8 cellular contexts compared by ENCODE assay signal in the genomic region with DNA sequence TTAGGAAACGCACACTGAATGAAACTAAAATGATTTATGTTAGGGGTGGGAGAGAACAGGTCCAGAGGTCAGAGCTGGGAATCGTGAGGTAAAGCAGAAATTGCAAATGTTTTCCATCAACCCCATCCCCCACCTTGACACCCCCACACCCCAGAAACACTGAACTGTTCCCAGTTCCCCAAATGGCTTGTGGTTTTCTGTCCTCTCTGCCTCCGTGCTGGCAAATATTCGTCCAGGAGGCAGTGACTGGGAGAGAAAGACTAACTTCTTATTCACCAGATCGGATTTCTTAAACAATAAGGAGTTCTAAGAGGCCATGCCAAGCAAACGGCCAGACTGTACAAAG. TPM values are rescaled to one million over a fixed set of nuclear protein-coding genes. Genes with fewer than 3 reads are reported as not detected.
DNase-seq lines count a peak whose midpoint lies in the region; ATAC-seq, FAIRE-seq and TF ChIP-seq lines count a peak whose summit lies in the region.

No MANE protein-coding gene starts in this region.

- H3K36me3 Mint-ChIP-seq in activated naive CD4-positive, alpha-beta T cell treated with anti-CD3 and anti-CD28 coated beads for 36 hours (ENCODE audit: low read depth): peaks cover 9% of the 10 kb centered on the region

- TF ChIP-seq POLR2A in K562 (conservative IDR thresholded peaks at IDR 0.05) (no peak), transverse colon (IDR thresholded peaks at IDR 0.05) (no peak)

- peak overlapping the region; percentile 96 for H2AFZ ChIP-seq in K562 (ENCODE audit: low read depth, low read length)

- no peak for TF ChIP-seq CTCF in K562 (IDR thresholded peaks at IDR 0.05 in 2 of 3, conservative IDR thresholded peaks at IDR 0.05 in 1 of 3; ENCODE audit: insufficient read depth in 2 of 3, low read depth in 1 of 3, low read length in 3 of 3)
- no peak for TF ChIP-seq CTCF in lower lobe of right lung (IDR thresholded peaks at IDR 0.05)
- no peak for TF ChIP-seq CTCF in transverse colon (IDR thresholded peaks at IDR 0.05)

- H3K4me2 ChIP-seq in K562 (ENCODE audit: insufficient read depth, low read length): peak overlapping the region; percentile 79

- peaks cover 4% of the 10 kb centered on the region for H3K9me1 ChIP-seq in K562 (ENCODE audit: control insufficient read depth, insufficient read depth, low read length)

- no peaks in the 10 kb centered on the region for H3K79me2 ChIP-seq in K562 (ENCODE audit: control insufficient read depth, insufficient read depth, low read length)

- in situ Hi-C loops in K562 (cut with MboI) (no loop called here), transverse colon (cut with MboI; ENCODE audit: low pct_ligation_motif_present in 1 of 4, low pct_unique_long_range_greater_than_20kb in 1 of 4, low sequenced_read_pairs in 3 of 4) (no loop called here)

- ATAC-seq in K562 (no peak), lower lobe of right lung (no peak)

- H4K20me1 ChIP-seq in K562 (replicated peaks; ENCODE audit: control insufficient read depth, insufficient read depth, low read length): peaks cover 8% of the 10 kb centered on the region; the same call in 1 of the 2 replicates

- peak overlapping the region; percentile 80 for H3K4me3 Mint-ChIP-seq in activated naive CD4-positive, alpha-beta T cell treated with anti-CD3 and anti-CD28 coated beads for 36 hours

- intact Hi-C loops in activated naive CD4-positive, alpha-beta T cell treated with anti-CD3 and anti-CD28 coated beads for 36 hours (cut with micrococcal nuclease): loop anchor here (1.0 to 2.0 kb wide), 3 partner anchors 16 to 42 kb away; partner anchors contain the start of gene ZNF22
- intact Hi-C loops in K562 (cut with micrococcal nuclease): no loop called here
- intact Hi-C loops in lower lobe of right lung (cut with DNase I): no loop called here
- intact Hi-C loops in transverse colon (cut with DNase I; ENCODE audit: low total_unique reads): loop anchor here (2.0 kb wide), 1 partner anchor 44 kb away; no protein-coding TSS in a partner anchor

- H3K27ac ChIP-seq in K562 (ENCODE audit: extremely low read depth, low read depth, low read length): no peak overlapping the region
- H3K27ac ChIP-seq in lower lobe of right lung: peak overlapping the region; percentile 94
- H3K27ac ChIP-seq in transverse colon: peak overlapping the region; percentile 89 to 96 (median 92)

- no peaks in the 10 kb centered on the region for H3K27me3 Mint-ChIP-seq in activated naive CD4-positive, alpha-beta T cell treated with anti-CD3 and anti-CD28 coated beads for 36 hours (ENCODE audit: low read depth)

- CTCF ChIA-PET in activated naive CD4-positive, alpha-beta T cell treated with anti-CD3 and anti-CD28 coated beads for 36 hours (lab: Charles Lee): no interaction called here
- CTCF ChIA-PET in K562 (lab: Yijun Ruan, JAX; ENCODE audit: low intra/inter-chr PET ratio): no interaction called here

- TF ChIP-seq RAD21 in K562 (CRISPR knock-in tag; conservative IDR thresholded peaks at IDR 0.05 in 1 of 2, IDR thresholded peaks at IDR 0.05 in 1 of 2): no peak

- H3K4me3 ChIP-seq in K562 (peak overlapping the region; percentile 62), lower lobe of right lung (peak overlapping the region; percentile 78), transverse colon (peak overlapping the region; percentile 30 to 80 (median 64))

- H3K36me3 ChIP-seq in K562 (ENCODE audit: control insufficient read depth, insufficient read depth, low read length) (no peaks in the 10 kb centered on the region), lower lobe of right lung (peaks cover 13% of the 10 kb centered on the region), transverse colon (no peaks in the 10 kb centered on the region)

- POLR2A ChIA-PET in K562 (lab: Yijun Ruan, JAX): no interaction called here

- H3K27me3 ChIP-seq in K562 (ENCODE audit: control insufficient read depth in 2 of 2, insufficient read depth in 2 of 2, low read length in 2 of 2) (peaks cover 15 to 32% of the 10 kb centered on the region in 2 experiments; a peak in 4 of 5 replicates), lower lobe of right lung (ENCODE audit: low read depth) (no peaks in the 10 kb centered on the region), transverse colon (no peaks in the 10 kb centered on the region)

- 0% methylated on average over 6 of the region's 6 CpGs for WGBS in K562 (ENCODE audit: insufficient coverage, low coverage, missing lambda C conversion rate)
- WGBS in transverse colon (ENCODE audit: low coverage in 1 of 2), 2 donors: 0 to 2% methylated on average over 1 to 6 of the region's 6 CpGs

- no peak overlapping the region; a peak in 1 of 4 replicates for H3K9ac ChIP-seq in K562 (ENCODE audit: insufficient read depth in 1 of 2, low read depth in 2 of 2, low read length in 2 of 2)

- BruUV-seq in K562 (replicated peaks; lab: Mats Ljungman, UMichigan): no TSS peak

- H3K9me3 Mint-ChIP-seq in activated naive CD4-positive, alpha-beta T cell treated with anti-CD3 and anti-CD28 coated beads for 36 hours: peaks cover 2% of the 10 kb centered on the region

- TF ChIP-seq EP300 in K562 (IDR thresholded peaks at IDR 0.05; ENCODE audit: low read length) (no peak), transverse colon (IDR thresholded peaks at IDR 0.05; ENCODE audit: low read depth) (no peak)

- peaks cover 18% of the 10 kb centered on the region for H3K4me1 Mint-ChIP-seq in activated naive CD4-positive, alpha-beta T cell treated with anti-CD3 and anti-CD28 coated beads for 36 hours (ENCODE audit: low read depth)

- no peak for DNase-seq in activated naive CD4-positive, alpha-beta T cell treated with anti-CD3 and anti-CD28 coated beads for 36 hours
- DNase-seq in activated naive CD4-positive, alpha-beta T cell (lab: John Stamatoyannopoulos, UW): no peak
- no peak for DNase-seq in K562 (ENCODE audit: extremely low read depth in 1 of 4, low spot score in 3 of 4)
- DNase-seq in lower lobe of right lung: no peak
- DNase-seq in transverse colon: no peak
- DNase-seq in NAMALWA (ENCODE audit: low spot score): no peak
- DNase-seq in NCI-H82 (lab: John Stamatoyannopoulos, UW): no peak
- no peak for DNase-seq in activated effector memory CD4-positive, alpha-beta T cell treated with anti-CD3 and anti-CD28 coated beads, Interleukin-2, amount 50 U/mL, for 16 hours

- H3K27ac Mint-ChIP-seq in activated naive CD4-positive, alpha-beta T cell treated with anti-CD3 and anti-CD28 coated beads for 36 hours: peak overlapping the region; percentile 48

- FAIRE-seq in K562 (lab: Jason Lieb, UNC): peak; percentile 73

- H3K4me1 ChIP-seq in K562 (replicated peaks in 1 of 2; ENCODE audit: control insufficient read depth in 2 of 2, insufficient read depth in 2 of 2, low read length in 2 of 2) (peaks cover 8 to 11% of the 10 kb centered on the region in 2 experiments; a peak in 4 of 5 replicates), lower lobe of right lung (peaks cover 56% of the 10 kb centered on the region), transverse colon (peaks cover 6 to 40% (median 25%) of the 10 kb centered on the region in 4 donors)

- H3K9me3 ChIP-seq in K562 (replicated peaks; ENCODE audit: control insufficient read depth, insufficient read depth, low read depth, low read length) (no peaks in the 10 kb centered on the region), lower lobe of right lung (no peaks in the 10 kb centered on the region), transverse colon (no peaks in the 10 kb centered on the region)

RNA-seq across cellular contexts. Expression of gene RASSF4, which starts 0.7 kb away (rescaled TPM):
- total RNA-seq in activated naive CD4-positive, alpha-beta T cell treated with anti-CD3 and anti-CD28 coated beads for 36 hours: 1 to 10 TPM; 1.1 to 2.2 TPM
- total RNA-seq in K562 (2011; cell fraction: chromatin; rRNA removed; ENCODE audit: low replicate concordance): 0.21 and 0.58 TPM in 2 replicates
- total RNA-seq in K562 (2011; cell fraction: nucleolus; rRNA removed): 0.17 and 0.66 TPM in 2 replicates
- 0.15 and 0.29 TPM in 2 replicates for total RNA-seq in K562 (2011; cell fraction: nucleoplasm; rRNA removed)
- 0.04 and 0.09 TPM in 2 replicates for total RNA-seq in K562 (2014; rRNA removed)
- total RNA-seq in K562 (2014; rRNA removed; fragmentation: Illumina TruSeq; extraction: Trizol): not detected in 2 replicates
- total RNA-seq in K562 (2015; rRNA removed; fragmentation: Illumina TruSeq; extraction: Trizol): not detected in 2 replicates
- total RNA-seq in K562 (2021): 0.18 and 0.62 TPM in 2 replicates
- polyA plus RNA-seq in K562 (2011; rRNA removed): 0.05 and 0.13 TPM in 2 replicates
- polyA plus RNA-seq in K562 (2011; cell fraction: cytosol; rRNA removed): 0.04 and 0.30 TPM in 2 replicates
- 0.25 and 0.30 TPM in 2 replicates for polyA plus RNA-seq in K562 (2011; cell fraction: nucleus; rRNA removed)
- 0.20 and 0.68 TPM in 2 replicates for polyA plus RNA-seq in K562 (2012)
- polyA plus RNA-seq in K562 (2014; fragmentation: Illumina TruSeq; extraction: Trizol): 0.10 TPM in 1 of 2 replicates, not detected in the other
- polyA plus RNA-seq in K562 (2014; fragmentation: Nextera tagmentation; extraction: Ambion mirVana): under 1 TPM in 1 of 2 experiments, not detected in 1; 0.01 TPM
- 0.13 TPM in 1 of 2 replicates, not detected in the other for polyA plus RNA-seq in K562 (2014; rRNA removed)
- not detected in 2 replicates for polyA minus RNA-seq in K562 (2011; rRNA and poly(A)+ RNA removed)
- polyA minus RNA-seq in K562 (2011; cell fraction: cytosol; rRNA and poly(A)+ RNA removed): not detected in 2 replicates
- polyA minus RNA-seq in K562 (2011; cell fraction: nucleus; rRNA and poly(A)+ RNA removed): not detected in 2 replicates
- 49.0 TPM for total RNA-seq in lower lobe of right lung
- 10 to 100 TPM; 26.8 to 37.8 (median 27.5) TPM for total RNA-seq in transverse colon

RNA-seq across cellular contexts. Expression of gene DEPP1, which starts 19.7 kb away (rescaled TPM):
- 1 to 10 TPM; 2.4 to 3.2 TPM for total RNA-seq in activated naive CD4-positive, alpha-beta T cell treated with anti-CD3 and anti-CD28 coated beads for 36 hours
- total RNA-seq in K562 (2011; cell fraction: chromatin; rRNA removed; ENCODE audit: low replicate concordance): 0.32 and 3.0 TPM in 2 replicates
- total RNA-seq in K562 (2011; cell fraction: nucleolus; rRNA removed): 2.4 and 4.7 TPM in 2 replicates
- total RNA-seq in K562 (2011; cell fraction: nucleoplasm; rRNA removed): 1.5 and 2.3 TPM in 2 replicates
- 0.33 and 0.54 TPM in 2 replicates for total RNA-seq in K562 (2014; rRNA removed)
- 0.06 and 0.07 TPM in 2 replicates for total RNA-seq in K562 (2014; rRNA removed; fragmentation: Illumina TruSeq; extraction: Trizol)
- 0.11 and 0.18 TPM in 2 replicates for total RNA-seq in K562 (2015; rRNA removed; fragmentation: Illumina TruSeq; extraction: Trizol)
- 0.34 and 0.40 TPM in 2 replicates for total RNA-seq in K562 (2021)
- polyA plus RNA-seq in K562 (2011; rRNA removed): 0.42 and 1.1 TPM in 2 replicates
- 1.3 and 1.5 TPM in 2 replicates for polyA plus RNA-seq in K562 (2011; cell fraction: cytosol; rRNA removed)
- polyA plus RNA-seq in K562 (2011; cell fraction: nucleus; rRNA removed): 0.47 and 1.1 TPM in 2 replicates
- polyA plus RNA-seq in K562 (2012): 0.46 and 1.3 TPM in 2 replicates
- 0.19 TPM in 2 replicates for polyA plus RNA-seq in K562 (2014; fragmentation: Illumina TruSeq; extraction: Trizol)
- polyA plus RNA-seq in K562 (2014; fragmentation: Nextera tagmentation; extraction: Ambion mirVana): under 1 TPM in 1 of 2 experiments, not detected in 1; 0.04 TPM
- polyA plus RNA-seq in K562 (2014; rRNA removed): 0.21 and 0.26 TPM in 2 replicates
- 0.77 and 1.1 TPM in 2 replicates for polyA minus RNA-seq in K562 (2011; rRNA and poly(A)+ RNA removed)
- 0.76 and 1.8 TPM in 2 replicates for polyA minus RNA-seq in K562 (2011; cell fraction: cytosol; rRNA and poly(A)+ RNA removed)
- polyA minus RNA-seq in K562 (2011; cell fraction: nucleus; rRNA and poly(A)+ RNA removed): 1.9 and 3.2 TPM in 2 replicates
- 108 TPM for total RNA-seq in lower lobe of right lung
- total RNA-seq in transverse colon: 100 to 1,000 TPM in 2 of 4 donors, 10 to 100 TPM in 2; 14.6 to 109 (median 76.6) TPM

RNA-seq across cellular contexts. Expression of gene ZNF22, which starts 41.9 kb away (rescaled TPM):
- 10 to 100 TPM; 18.7 to 19.5 TPM for total RNA-seq in activated naive CD4-positive, alpha-beta T cell treated with anti-CD3 and anti-CD28 coated beads for 36 hours
- total RNA-seq in K562 (2011; cell fraction: chromatin; rRNA removed; ENCODE audit: low replicate concordance): 6.0 and 13.6 TPM in 2 replicates
- 5.3 and 7.1 TPM in 2 replicates for total RNA-seq in K562 (2011; cell fraction: nucleolus; rRNA removed)
- total RNA-seq in K562 (2011; cell fraction: nucleoplasm; rRNA removed): 9.9 and 11.2 TPM in 2 replicates
- total RNA-seq in K562 (2014; rRNA removed) (35.9 and 36.2 TPM in 2 replicates), K562 (2014; rRNA removed; fragmentation: Illumina TruSeq; extraction: Trizol) (68.4 and 69.4 TPM in 2 replicates), K562 (2015; rRNA removed; fragmentation: Illumina TruSeq; extraction: Trizol) (47.9 and 48.6 TPM in 2 replicates), K562 (2021) (40.5 and 52.9 TPM in 2 replicates), lower lobe of right lung (22.1 TPM), transverse colon (10 to 100 TPM in 1 of 4 donors, 1 to 10 TPM in 3; 4.6 to 14.3 (median 9.5) TPM)
- polyA plus RNA-seq in K562 (2011; rRNA removed) (39.2 and 51.2 TPM in 2 replicates), K562 (2014; fragmentation: Illumina TruSeq; extraction: Trizol) (51.3 and 62.2 TPM in 2 replicates), K562 (2014; fragmentation: Nextera tagmentation; extraction: Ambion mirVana) (10 to 100 TPM; 92.2 to 98.7 TPM), K562 (2014; rRNA removed) (42.4 and 60.4 TPM in 2 replicates)
- polyA plus RNA-seq in K562 (2011; cell fraction: cytosol; rRNA removed): 9.3 and 18.6 TPM in 2 replicates
- polyA plus RNA-seq in K562 (2011; cell fraction: nucleus; rRNA removed): 7.4 and 12.9 TPM in 2 replicates
- 38.3 and 41.5 TPM in 2 replicates for polyA plus RNA-seq in K562 (2012)
- 19.0 and 19.4 TPM in 2 replicates for polyA minus RNA-seq in K562 (2011; rRNA and poly(A)+ RNA removed)
- 5.3 and 8.3 TPM in 2 replicates for polyA minus RNA-seq in K562 (2011; cell fraction: cytosol; rRNA and poly(A)+ RNA removed)
- polyA minus RNA-seq in K562 (2011; cell fraction: nucleus; rRNA and poly(A)+ RNA removed): 5.3 and 11.1 TPM in 2 replicates

RNA-seq across cellular contexts. Expression of gene TMEM72, which starts 47.7 kb away (rescaled TPM):
- total RNA-seq in activated naive CD4-positive, alpha-beta T cell treated with anti-CD3 and anti-CD28 coated beads for 36 hours: not detected
- total RNA-seq in K562 (2011; cell fraction: chromatin; rRNA removed; ENCODE audit: low replicate concordance): not detected in 2 replicates
- total RNA-seq in K562 (2011; cell fraction: nucleolus; rRNA removed): not detected in 2 replicates
- not detected in 2 replicates for total RNA-seq in K562 (2011; cell fraction: nucleoplasm; rRNA removed)
- total RNA-seq in K562 (2014; rRNA removed) (not detected in 2 replicates), K562 (2014; rRNA removed; fragmentation: Illumina TruSeq; extraction: Trizol) (not detected in 2 replicates), K562 (2015; rRNA removed; fragmentation: Illumina TruSeq; extraction: Trizol) (not detected in 2 replicates), K562 (2021) (not detected in 2 replicates), lower lobe of right lung (not detected), transverse colon (10 to 100 TPM in 3 of 4 donors, 1 to 10 TPM in 1; 9.5 to 49.4 (median 16.5) TPM)
- polyA plus RNA-seq in K562 (2011; rRNA removed) (not detected in 2 replicates), K562 (2014; fragmentation: Illumina TruSeq; extraction: Trizol) (not detected in 2 replicates), K562 (2014; fragmentation: Nextera tagmentation; extraction: Ambion mirVana) (not detected), K562 (2014; rRNA removed) (not detected in 2 replicates)
- not detected in 2 replicates for polyA plus RNA-seq in K562 (2011; cell fraction: cytosol; rRNA removed)
- polyA plus RNA-seq in K562 (2011; cell fraction: nucleus; rRNA removed): not detected in 2 replicates
- polyA plus RNA-seq in K562 (2012): not detected in 2 replicates
- not detected in 2 replicates for polyA minus RNA-seq in K562 (2011; rRNA and poly(A)+ RNA removed)
- polyA minus RNA-seq in K562 (2011; cell fraction: cytosol; rRNA and poly(A)+ RNA removed): not detected in 2 replicates
- not detected in 2 replicates for polyA minus RNA-seq in K562 (2011; cell fraction: nucleus; rRNA and poly(A)+ RNA removed)

Comparison
In these comparisons a context has a peak if more than half of its experiments do, and no peak if none do; other contexts are left out.
1. RNA of gene RASSF4, which starts 0.7 kb away (total RNA-seq): 49.0 TPM in lower lobe of right lung (single experiment) and 26.8 to 37.8 TPM in transverse colon; 1.1 to 2.2 TPM in activated naive CD4-positive, alpha-beta T cell treated with anti-CD3 and anti-CD28 coated beads for 36 hours and 0.04 to 0.66 TPM in K562; every median in the first group is over 4 times any median in the second.
2. intact Hi-C loops: an anchor here in activated naive CD4-positive, alpha-beta T cell treated with anti-CD3 and anti-CD28 coated beads for 36 hours (1.0 to 2.0 kb wide) and transverse colon (2.0 kb wide); none called in K562 and lower lobe of right lung.
3. Peak in every context shown above with its lines, with median percentiles within 50 percentile points of each other: H3K4me3 ChIP-seq.